7 cellular contexts compared by ENCODE assay signal in the genomic region with DNA sequence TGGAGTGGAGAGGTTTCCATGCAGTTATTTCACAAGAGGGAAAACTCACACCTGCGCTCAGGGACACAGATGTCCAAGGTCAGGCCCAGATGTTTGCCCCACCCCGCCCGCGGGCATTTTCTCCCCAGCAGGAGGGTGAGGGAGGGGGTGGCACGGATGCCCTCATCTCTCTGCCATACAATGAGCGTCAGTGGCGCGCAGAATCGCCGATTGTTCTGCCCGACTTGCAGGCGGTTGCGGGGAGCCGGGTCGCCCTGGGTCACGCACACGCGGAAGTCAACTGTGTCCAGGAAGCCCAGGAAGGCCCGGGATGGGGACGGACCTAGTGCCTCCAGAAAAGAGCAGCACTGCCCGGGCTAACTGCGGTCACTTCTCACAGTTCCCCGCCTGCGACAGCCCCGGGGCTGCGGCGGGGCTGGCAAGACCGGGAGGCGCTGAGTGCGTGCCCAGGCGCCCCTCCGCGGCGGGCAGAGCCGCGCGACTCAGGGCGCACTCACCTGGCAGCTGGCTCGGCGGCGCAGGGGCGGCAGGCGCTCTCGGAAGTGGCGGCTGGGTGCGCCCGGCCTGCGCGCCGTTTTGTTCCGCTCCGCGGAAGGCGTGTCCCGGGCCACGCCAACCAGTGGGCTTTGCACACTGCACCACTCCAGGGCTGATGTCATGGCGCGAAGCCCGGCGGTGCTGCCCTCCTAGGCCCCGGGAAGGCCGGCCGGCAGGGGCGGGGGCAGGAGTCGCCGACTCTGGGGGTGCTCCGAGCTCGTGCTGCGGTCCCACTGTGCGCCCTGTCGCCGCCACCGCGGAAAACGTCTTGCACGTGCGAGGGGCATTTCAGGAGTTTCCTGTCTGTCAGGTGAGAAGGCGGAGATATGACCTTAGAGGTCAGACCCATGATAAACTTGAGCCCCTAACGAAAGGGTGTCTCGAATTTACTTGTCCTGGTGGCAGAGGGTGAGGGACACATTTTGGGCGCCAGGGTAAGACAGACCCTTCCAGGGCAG. TPM values are rescaled to one million over a fixed set of nuclear protein-coding genes. Genes with fewer than 3 reads are reported as not detected.
DNase-seq lines count a peak whose midpoint lies in the region; ATAC-seq, FAIRE-seq and TF ChIP-seq lines count a peak whose summit lies in the region.

A gene (minus strand): TSS at position 551 of the 995 bp plus-strand sequence. CDS start 10,820 bp downstream, outside the sequence.

- intact Hi-C loops in mammary epithelial cell (cut with micrococcal nuclease), result loop anchor here (10.0 kb wide), 1 partner anchor 222 kb away; a partner anchor contains a TSS

- peaks cover 55% of the 10 kb centered on the region for H3K4me1 ChIP-seq in mammary epithelial cell (ENCODE audit: insufficient read depth, low read length)

- peak; percentile 88 for ATAC-seq in HG02885 (IDR thresholded peaks at IDR 0.05; ENCODE audit: poor library complexity, unreplicated experiment)

- BruUV-seq in mammary epithelial cell (replicated peaks; lab: Mats Ljungman, UMichigan), result TSS peak; percentile 54

- CTCF ChIA-PET in mammary epithelial cell (lab: Charles Lee; ENCODE audit: low non-redundant PET), result no interaction called here

- H3K27ac ChIP-seq in VCaP (peak within 1 kb of the TSS; percentile 88), mammary epithelial cell (ENCODE audit: insufficient read depth, low read depth, low read length) (peak within 1 kb of the TSS; percentile 72)

- peak within 1 kb of the TSS; percentile 90 for H2AFZ ChIP-seq in mammary epithelial cell (ENCODE audit: low read depth, low read length)

- dilution Hi-C loops in mammary epithelial cell (cut with HindIII; ENCODE audit: low sequenced_read_pairs), result no loop called here

- H3K9me3 ChIP-seq in mammary epithelial cell (replicated peaks; ENCODE audit: insufficient read depth, low read length), result no peaks in the 10 kb centered on the region

- H3K4me3 ChIP-seq in mammary epithelial cell (replicated peaks in 1 of 3; ENCODE audit: insufficient read depth in 1 of 3, low read depth in 2 of 3, low read length in 3 of 3), result peak within 1 kb of the TSS; percentile 63 to 70 (median 67)

- peaks cover 55% of the 10 kb centered on the region for H3K79me2 ChIP-seq in mammary epithelial cell (ENCODE audit: insufficient read depth, low read length)

- in situ Hi-C loops in mammary epithelial cell (cut with MboI; ENCODE audit: low sequenced_read_pairs in 2 of 2), result no loop called here

- H3K9ac ChIP-seq in mammary epithelial cell (ENCODE audit: insufficient read depth, low read length), result peak within 1 kb of the TSS; percentile 82

- H3K27me3 ChIP-seq in mammary epithelial cell (ENCODE audit: insufficient read depth, low read length), result no peaks in the 10 kb centered on the region

- TF ChIP-seq CTCF in VCaP (conservative IDR thresholded peaks at IDR 0.05) (no peak; the same call in 1 of the 2 replicates), mammary epithelial cell (conservative IDR thresholded peaks at IDR 0.05 in 1 of 2, IDR thresholded peaks at IDR 0.05 in 1 of 2; ENCODE audit: extremely low read depth in 1 of 2, insufficient read depth in 1 of 2, low read depth in 1 of 2, low read length in 2 of 2) (peak in 1 of 2 donors; percentile 20)

- no peaks in the 10 kb centered on the region for H3K36me3 ChIP-seq in mammary epithelial cell (ENCODE audit: insufficient read depth, low read length)

- FAIRE-seq in GM18507 (lab: Jason Lieb, UNC), result peak; percentile 82

- DNase-seq in GM18507 (ENCODE audit: extremely low spot score, insufficient read length, low read depth), result peak; percentile 93
- peak; percentile 76 to 91 for DNase-seq in NCI-H2081 (lab: John Stamatoyannopoulos, UW)
- peak; percentile 84 for DNase-seq in mammary epithelial cell
- DNase-seq in islet precursor cell, result peak; percentile 89
- DNase-seq in stimulated activated CD4-positive, alpha-beta T cell treated with anti-CD3 and anti-CD28 coated beads, Interleukin-12 subunit alpha, Interleukin-12 subunit beta, amount 100 ng/mL, for 48 hours (ENCODE audit: low read depth in 2 of 3, low spot score in 1 of 3), result peak; percentile 59 to 83 (median 67)

- peak within 1 kb of the TSS; percentile 94 for H3K4me2 ChIP-seq in mammary epithelial cell (ENCODE audit: insufficient read depth, low read depth, low read length)

- WGBS in mammary epithelial cell (ENCODE audit: low coverage, missing lambda C conversion rate), result 6% methylated on average over 37 of the region's 81 CpGs

- H4K20me1 ChIP-seq in mammary epithelial cell (ENCODE audit: insufficient read depth, low read length), result no peaks in the 10 kb centered on the region

RNA-seq across cellular contexts. Expression of the gene that starts here (rescaled TPM):
- 100 to 1,000 TPM; 145 to 609 TPM for total RNA-seq in mammary epithelial cell
- 231 TPM for polyA plus RNA-seq in mammary epithelial cell
- 209 TPM for polyA minus RNA-seq in mammary epithelial cell

Comparison
In these comparisons a context has a peak if more than half of its experiments do, and no peak if none do; other contexts are left out.
1. Peak in every context shown above with its lines: DNase-seq, ATAC-seq, H3K4me3 ChIP-seq and H3K27ac ChIP-seq.